ENCODE assay signal across 8 cellular contexts in genomic region chrX:9785944-9786741, GRCh38. TPM values are rescaled to one million over a fixed set of nuclear protein-coding genes. Genes with fewer than 3 reads are reported as not detected.
DNase-seq lines count a peak whose midpoint lies in the region; ATAC-seq, FAIRE-seq and TF ChIP-seq lines count a peak whose summit lies in the region.

TSS of gene SHROOM2 (plus strand) at chrX:9786429. CDS start at chrX:9786546, 117 bp downstream.

- no peak within 1 kb of the TSS for H2AFZ ChIP-seq in GM23248

- no peak for TF ChIP-seq CTCF in pancreas (IDR thresholded peaks at IDR 0.05)

- H3F3A ChIP-seq in GM23248 (ENCODE audit: insufficient read depth): no peaks in the 10 kb centered on the region

- H3K27ac ChIP-seq in GM23248 (no peak within 1 kb of the TSS), SK-N-MC (no peak within 1 kb of the TSS), pancreas (peak within 1 kb of the TSS; percentile 8 to 72 (median 55))

- H4K20me1 ChIP-seq in GM23248 (ENCODE audit: insufficient read depth): no peaks in the 10 kb centered on the region

- H3K4me3 ChIP-seq in GM23248 (no peak within 1 kb of the TSS), SK-N-MC (peak within 1 kb of the TSS; percentile 74), pancreas (peak within 1 kb of the TSS; percentile 28 to 54 (median 48))

- no peaks in the 10 kb centered on the region for H3K9me3 ChIP-seq in GM23248 (ENCODE audit: low read depth)
- no peaks in the 10 kb centered on the region for H3K9me3 ChIP-seq in SK-N-MC (ENCODE audit: low read depth, low read length)
- H3K9me3 ChIP-seq in pancreas: no peaks in the 10 kb centered on the region

- WGBS in GM23248 (ENCODE audit: low coverage in 1 of 2, low lambda C conversion rate in 2 of 2, missing lambda C conversion rate in 2 of 2), 2 experiments: 4% methylated on average over 33 of the region's 123 CpGs; no CpG with 5 or more reads in 1 of the 2 experiments
- WGBS in pancreas, 2 donors: 0 to 3% methylated on average over 52 to 107 of the region's 123 CpGs

- intact Hi-C loops in pancreas (cut with DNase I): no loop called here

- H3K36me3 ChIP-seq in GM23248 (ENCODE audit: low read depth): no peaks in the 10 kb centered on the region
- H3K36me3 ChIP-seq in SK-N-MC (ENCODE audit: insufficient read depth, low read length): no peaks in the 10 kb centered on the region
- H3K36me3 ChIP-seq in pancreas: no peaks in the 10 kb centered on the region

- FAIRE-seq in frontal cortex (lab: Jason Lieb, UNC): no peak
- FAIRE-seq in pancreas (lab: Jason Lieb, UNC): no peak

- no peaks in the 10 kb centered on the region for H3K9me2 ChIP-seq in GM23248 (ENCODE audit: insufficient read depth)

- H3K79me2 ChIP-seq in GM23248 (ENCODE audit: insufficient read depth): no peaks in the 10 kb centered on the region

- H3K4me1 ChIP-seq in GM23248 (ENCODE audit: insufficient read depth) (no peaks in the 10 kb centered on the region), pancreas (no peaks in the 10 kb centered on the region)

- DNase-seq in GM23248 (peak; percentile 12), SK-N-MC (ENCODE audit: low read depth, low spot score) (no peak), frontal cortex (ENCODE audit: low spot score in 2 of 2) (peak in 1 of 2 donors; percentile 18), pancreas (peak; percentile 25 to 78 (median 40)), NCI-H2171 (lab: John Stamatoyannopoulos, UW) (no peak)

- ATAC-seq in pancreas (peak; percentile 39 to 72 (median 62)), HG03378 (IDR thresholded peaks at IDR 0.05; ENCODE audit: unreplicated experiment) (no peak), HG03025 (IDR thresholded peaks at IDR 0.05; ENCODE audit: low FRiP score, unreplicated experiment) (no peak), HG02642 (IDR thresholded peaks at IDR 0.05; ENCODE audit: poor library complexity, unreplicated experiment) (no peak)

- H3K4me2 ChIP-seq in GM23248 (ENCODE audit: unreplicated experiment): no peak within 1 kb of the TSS

- H3K9ac ChIP-seq in GM23248 (no peak within 1 kb of the TSS), SK-N-MC (ENCODE audit: insufficient read length) (no peak within 1 kb of the TSS)

- in situ Hi-C loops in GM23248 (cut with MboI): no loop called here

- H3K27me3 ChIP-seq in GM23248 (replicated peaks; ENCODE audit: insufficient read depth) (peaks cover 18% of the 10 kb centered on the region), pancreas (no peaks in the 10 kb centered on the region)

RNA-seq across cellular contexts. Expression of gene SHROOM2, which starts in this region (rescaled TPM):
- 0.22 and 0.38 TPM in 2 replicates for total RNA-seq in GM23248 (2014; rRNA removed; shearing (Covaris generic))
- polyA plus RNA-seq in GM23248 (2016; fragmentation: Nextera tagmentation; extraction: Ambion mirVana) (0.63 and 0.68 TPM in 2 replicates), pancreas (1 to 10 TPM; 3.3 to 3.8 TPM)
- total RNA-seq in frontal cortex (19.2 TPM), pancreas (1 to 10 TPM; 3.2 to 6.6 (median 4.2) TPM)

Comparison
In these comparisons a context has a peak if more than half of its experiments do, and no peak if none do; other contexts are left out.
1. Peak in DNase-seq in GM23248; RNA of the gene not detected or under 1 TPM.
2. DNase-seq: peak in pancreas (6 of 6); none in SK-N-MC (single experiment) and NCI-H2171 (single experiment).
3. H3K27ac ChIP-seq: peak in pancreas (4 of 4); none in GM23248 (single experiment) and SK-N-MC (single experiment).
4. ATAC-seq: peak in pancreas (4 of 4); none in HG03378 (single experiment), HG03025 (single experiment) and HG02642 (single experiment).